In the genomic region with DNA sequence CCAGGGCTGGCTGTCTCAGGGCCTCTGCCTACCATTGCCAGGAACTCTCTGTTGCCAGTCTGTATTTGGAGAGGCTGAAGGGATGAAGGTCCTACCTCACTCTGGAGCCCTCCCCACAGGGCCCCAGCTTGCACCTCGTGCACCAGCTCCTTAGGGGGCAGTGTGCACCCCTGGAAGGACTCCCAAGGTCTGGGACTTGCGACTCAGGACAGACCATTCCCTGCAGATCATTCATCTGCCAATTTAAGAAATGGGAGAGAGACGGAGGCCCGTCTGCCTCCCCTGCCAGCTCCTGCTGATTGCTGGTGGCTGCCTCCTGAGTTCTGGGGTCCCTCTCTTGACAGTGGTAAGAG, we compare ENCODE assay signal across 9 cellular contexts. TPM values are rescaled to one million over a fixed set of nuclear protein-coding genes. Genes with fewer than 3 reads are reported as not detected.
A peak's percentile ranks its signal among the peaks of the same experiment; 100 is the strongest.
DNase-seq lines count a peak whose midpoint lies in the region; ATAC-seq, FAIRE-seq and TF ChIP-seq lines count a peak whose summit lies in the region.
"Had no signal": no experiment of that assay in that cellular context is flagged by ENCODE, and none has a peak within 500 bp of the region (broad histone marks: within the 10 kb centered on the region; RNA-seq: fewer than 3 reads in every experiment).

No MANE protein-coding gene starts in this region.

- intact Hi-C loops in vagina (cut with DNase I), result loop anchor here (1.0 to 5.0 kb wide), 2 partner anchors 36 to 51 kb away; no protein-coding TSS in a partner anchor

- 57 to 68% methylated on average over 4 of the region's 4 CpGs for WGBS in endodermal cell (ENCODE audit: insufficient coverage in 1 of 2, insufficient read length in 1 of 2), 2 experiments

- H3K27me3 ChIP-seq in endodermal cell (ENCODE audit: control insufficient read depth, insufficient read depth, low read length, poor library complexity, severe bottlenecking), result no peaks in the 10 kb centered on the region
- no peaks in the 10 kb centered on the region for H3K27me3 ChIP-seq in mucosa of stomach (ENCODE audit: control insufficient read depth, insufficient read depth, low read length)
- H3K27me3 ChIP-seq in vagina, result no peaks in the 10 kb centered on the region

- TF ChIP-seq CTCF in HFF-Myc (IDR thresholded peaks at IDR 0.05; ENCODE audit: low read depth, low read length, missing control alignments), result peak; percentile 65
- peak; percentile 71 for TF ChIP-seq CTCF in endodermal cell (conservative IDR thresholded peaks at IDR 0.05)
- TF ChIP-seq CTCF in vagina (IDR thresholded peaks at IDR 0.05), result peak; percentile 6 to 39 (median 35)

- peak in 1 of 4 experiments; percentile 11 for ATAC-seq in T-cell (replicated peaks in 1 of 4)

- no peaks in the 10 kb centered on the region for H3K36me3 Mint-ChIP-seq in T-cell
- no peaks in the 10 kb centered on the region for H3K36me3 Mint-ChIP-seq in endodermal cell (ENCODE audit: low read depth)

- no peak for FAIRE-seq in GM12891 (lab: Jason Lieb, UNC)

- no peaks in the 10 kb centered on the region for H3K9me3 ChIP-seq in endodermal cell (ENCODE audit: control insufficient read depth, low read length)
- no peaks in the 10 kb centered on the region for H3K9me3 ChIP-seq in mucosa of stomach (ENCODE audit: control insufficient read depth, low read length)
- no peaks in the 10 kb centered on the region for H3K9me3 ChIP-seq in vagina

- H3K4me1 ChIP-seq in endodermal cell (ENCODE audit: control insufficient read depth, insufficient read depth, low read length) (peaks cover 2% of the 10 kb centered on the region), mucosa of stomach (ENCODE audit: control insufficient read depth, insufficient read depth, low read length) (peaks cover 21% of the 10 kb centered on the region), vagina (peaks cover 38% of the 10 kb centered on the region)

- H3K4me3 ChIP-seq in HFF-Myc (replicated peaks; ENCODE audit: low read depth, low read length), result 0 out of 2 replicates have a peak overlapping the region, but pooled peaks have one; percentile 5
- no peak overlapping the region for H3K4me3 ChIP-seq in endodermal cell (ENCODE audit: low read length)
- peak overlapping the region; percentile 9 for H3K4me3 ChIP-seq in mucosa of stomach (ENCODE audit: low read length)
- H3K4me3 ChIP-seq in vagina, result peak overlapping the region; percentile 23 to 36

- peak overlapping the region in 2 of 3 donors; percentile 70 to 72 for H3K4me3 Mint-ChIP-seq in T-cell
- no peak overlapping the region for H3K4me3 Mint-ChIP-seq in endodermal cell

- peaks cover 16 to 36% (median 31%) of the 10 kb centered on the region in 3 donors for H3K4me1 Mint-ChIP-seq in T-cell
- H3K4me1 Mint-ChIP-seq in endodermal cell, result peaks cover 5% of the 10 kb centered on the region

- no peak overlapping the region for H3K27ac ChIP-seq in endodermal cell (ENCODE audit: low read depth, low read length)
- peak overlapping the region; percentile 100 for H3K27ac ChIP-seq in vagina

- H3K27ac Mint-ChIP-seq in T-cell (peak overlapping the region; percentile 94 to 98), endodermal cell (no peak overlapping the region)

- no peaks in the 10 kb centered on the region for H3K27me3 Mint-ChIP-seq in T-cell
- H3K27me3 Mint-ChIP-seq in endodermal cell (ENCODE audit: insufficient read depth), result no peaks in the 10 kb centered on the region

- no peaks in the 10 kb centered on the region for H3K9me3 Mint-ChIP-seq in T-cell
- H3K9me3 Mint-ChIP-seq in endodermal cell, result no peaks in the 10 kb centered on the region
- H3K9me3 Mint-ChIP-seq: activated T-cell treated with anti-CD3 and anti-CD28 coated beads, Interleukin-2, amount 50 U/mL, for 4 hours had no signal

- DNase-seq in D341Med (ENCODE audit: low spot score) (peak; percentile 71), HFF-Myc (ENCODE audit: extremely low read depth, low read depth) (no peak), T-cell (peak in 2 of 34 experiments; percentile 6 to 23), endodermal cell (peak; percentile 87), vagina (ENCODE audit: extremely low spot score in 2 of 2) (no peak), GM12891 (ENCODE audit: insufficient read length, low spot score) (no peak)
- no peak for DNase-seq in effector CD8-positive, alpha-beta T cell (lab: John Stamatoyannopoulos, UW)

- H3K36me3 ChIP-seq in endodermal cell (ENCODE audit: control insufficient read depth, insufficient read depth, low read length), result no peaks in the 10 kb centered on the region
- no peaks in the 10 kb centered on the region for H3K36me3 ChIP-seq in mucosa of stomach (ENCODE audit: control insufficient read depth, insufficient read depth, low read length)
- no peaks in the 10 kb centered on the region for H3K36me3 ChIP-seq in vagina

- H3K9ac ChIP-seq in endodermal cell (ENCODE audit: extremely low read depth, low read length, poor library complexity, severe bottlenecking) (no peak overlapping the region), mucosa of stomach (ENCODE audit: low read length) (peak overlapping the region; percentile 68)

- CTCF ChIA-PET in T-cell (lab: Charles Lee), result interaction anchor here (0.7 to 1.8 kb wide), 12 partner anchors 21 to 56 kb away, joined by 3 to 21 read pairs (median 4); partner anchors contain the start of gene MALAT1 (in 1 of the 2)

- POLR2A ChIA-PET in T-cell (lab: Charles Lee), result interaction anchor here (0.5 to 2.1 kb wide), 10 partner anchors 27 to 225 kb away, joined by 3 to 69 read pairs (median 6); partner anchors contain the start of genes MALAT1 (in 2 of the 2) and NEAT1 (in 1 of the 2)

- TF ChIP-seq POLR2A in vagina (IDR thresholded peaks at IDR 0.05) (no peak), GM12891 (IDR thresholded peaks at IDR 0.05; ENCODE audit: low read depth, low read length) (no peak)

TF ChIP-seq in GM12891, 5 proteins besides CTCF, POLR2A, EP300 and RAD21:
- TF ChIP-seq SPI1 (IDR thresholded peaks at IDR 0.05; ENCODE audit: low read depth, low read length), result no peak
- TF ChIP-seq POLR2AphosphoS5 (IDR thresholded peaks at IDR 0.05; ENCODE audit: low read depth, low read length), result no peak
- TF ChIP-seq PAX5 (IDR thresholded peaks at IDR 0.05; ENCODE audit: insufficient read depth, low read length, severe bottlenecking), result no peak
- TF ChIP-seq TAF1 (IDR thresholded peaks at IDR 0.05; ENCODE audit: low read depth, low read length), result no peak
- no peak for TF ChIP-seq POU2F2 (IDR thresholded peaks at IDR 0.05; ENCODE audit: low read depth, low read length)

RNA-seq across cellular contexts. Expression of gene MALAT1, which starts 27.5 kb away (rescaled TPM):
- over 10,000 TPM; 21,382 to 33,585 (median 22,045) TPM for total RNA-seq in T-cell
- total RNA-seq in endodermal cell, result 1,000 to 10,000 TPM; 5,233 to 6,894 TPM
- 1,429 TPM for polyA plus RNA-seq in endodermal cell (2013, experiment 1 of 2)
- polyA plus RNA-seq in endodermal cell (2013, experiment 2 of 2), result 1,867 TPM
- 16,459 TPM for total RNA-seq in vagina
- 839 TPM for polyA plus RNA-seq in GM12891 (2012; ENCODE audit: low read depth, missing spikeins)

RNA-seq across cellular contexts. Expression of gene NEAT1, which starts 48.8 kb away (rescaled TPM):
- total RNA-seq in T-cell (1,000 to 10,000 TPM in 1 of 5 donors, 100 to 1,000 TPM in 4; 368 to 1,017 (median 906) TPM), endodermal cell (10 to 100 TPM; 61.3 to 85.2 TPM), vagina (857 TPM)
- polyA plus RNA-seq in endodermal cell (2013, experiment 1 of 2), result 21.0 TPM
- 14.2 TPM for polyA plus RNA-seq in endodermal cell (2013, experiment 2 of 2)
- polyA plus RNA-seq in GM12891 (2012; ENCODE audit: low read depth, missing spikeins), result 373 TPM

RNA-seq across cellular contexts. Expression of gene SCYL1, which starts 53.5 kb away (rescaled TPM):
- total RNA-seq in T-cell (10 to 100 TPM; 66.4 to 96.8 (median 76.8) TPM), endodermal cell (10 to 100 TPM; 62.9 to 67.4 TPM), vagina (77.3 TPM)
- 54.0 TPM for polyA plus RNA-seq in endodermal cell (2013, experiment 1 of 2)
- polyA plus RNA-seq in endodermal cell (2013, experiment 2 of 2), result 51.0 TPM
- polyA plus RNA-seq in GM12891 (2012; ENCODE audit: low read depth, missing spikeins), result 33.4 TPM

Comparison
In these comparisons a context has a peak if more than half of its experiments do, and no peak if none do; other contexts are left out.
1. DNase-seq: peak in D341Med (single experiment) and endodermal cell (single experiment); none in HFF-Myc (single experiment), vagina (0 of 2), GM12891 (single experiment) and effector CD8-positive, alpha-beta T cell (single experiment).
2. Peak in every context shown above with its lines, with median percentiles within 50 percentile points of each other: CTCF ChIP-seq.